Comparison of ENCODE assay signal across 8 cellular contexts in the genomic region with DNA sequence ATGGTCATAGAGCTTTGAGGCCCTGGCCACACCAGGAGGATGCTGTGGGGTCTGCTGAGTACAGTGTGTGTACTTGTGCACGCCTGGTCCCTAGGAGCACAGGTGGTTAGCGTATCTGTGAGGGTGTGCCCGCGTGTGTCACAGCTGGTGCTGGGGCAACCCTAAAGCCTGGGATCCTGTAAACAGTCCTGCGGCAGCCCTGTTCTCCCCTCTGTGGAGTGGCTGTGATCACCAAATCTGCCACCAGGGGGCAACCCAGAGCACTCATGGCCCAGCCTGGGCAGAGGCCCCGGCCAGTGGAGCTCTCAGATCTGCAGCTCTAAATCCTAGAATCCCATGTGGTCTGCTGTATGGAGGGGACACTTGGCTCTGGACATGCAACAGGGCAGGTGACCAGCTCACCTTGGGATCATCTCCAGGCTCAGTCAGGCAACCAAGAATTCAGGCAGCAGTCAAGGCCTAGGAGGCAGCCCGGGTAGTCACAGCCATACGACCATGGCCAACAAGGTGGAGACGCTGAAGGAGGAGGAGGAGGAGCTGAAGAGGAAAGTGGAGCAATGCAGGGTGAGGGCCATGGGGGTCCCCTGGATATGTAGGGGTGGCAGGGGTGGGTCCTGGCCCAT. TPM values are rescaled to one million over a fixed set of nuclear protein-coding genes. Genes with fewer than 3 reads are reported as not detected.
DNase-seq lines count a peak whose midpoint lies in the region; ATAC-seq and TF ChIP-seq lines count a peak whose summit lies in the region.

No MANE protein-coding gene starts in this region.

- H3K56ac ChIP-seq in mesendoderm (ENCODE audit: low read length): no peak overlapping the region

- H3K27me3 Mint-ChIP-seq in activated CD4-positive, alpha-beta memory T cell treated with anti-CD3 and anti-CD28 coated beads, Interleukin-2, amount 10 ng/mL, durations not matched to agents 7 days and 5 days: no peaks in the 10 kb centered on the region

- H2BK120ac ChIP-seq in mesendoderm (ENCODE audit: low read depth, low read length): no peak overlapping the region

- H3K27ac Mint-ChIP-seq in activated CD4-positive, alpha-beta memory T cell treated with anti-CD3 and anti-CD28 coated beads, Interleukin-2, amount 10 ng/mL, durations not matched to agents 7 days and 5 days: peak overlapping the region; percentile 66

- no peak overlapping the region for H3K27ac ChIP-seq in mesendoderm (ENCODE audit: low read depth, low read length)

- no peak overlapping the region for H4K5ac ChIP-seq in mesendoderm (ENCODE audit: low read length)

- DNase-seq in COLO829 (ENCODE audit: low spot score): peak; percentile 81
- DNase-seq in HEK293T (ENCODE audit: extremely low spot score): peak; percentile 93
- DNase-seq in NCI-H748 treated with DMSO at 0.1 percent for 48 hours (lab: John Stamatoyannopoulos, UW): peak; percentile 6
- peak; percentile 88 for DNase-seq in activated CD4-positive, alpha-beta memory T cell treated with anti-CD3 and anti-CD28 coated beads, Interleukin-2, amount 10 ng/mL, durations not matched to agents 7 days and 5 days
- DNase-seq in ecto neural progenitor cell (ENCODE audit: low spot score): peak; percentile 91
- peak; percentile 76 for DNase-seq in mesendoderm
- peak; percentile 71 to 73 for DNase-seq in stimulated activated CD8-positive, alpha-beta memory T cell treated with anti-CD3 and anti-CD28 coated beads, Interleukin-15, amount 100 ng/mL, for 48 hours (ENCODE audit: low read depth in 2 of 2)

- H3K4ac ChIP-seq in mesendoderm (ENCODE audit: low read depth, low read length): no peak overlapping the region

- peaks cover 6% of the 10 kb centered on the region for H3K36me3 ChIP-seq in mesendoderm (ENCODE audit: control insufficient read depth, insufficient read depth, low read length)

- no peak overlapping the region for H3K9ac ChIP-seq in mesendoderm (ENCODE audit: low read length)

- H3K4me2 ChIP-seq in mesendoderm (ENCODE audit: low read length): no peak overlapping the region

- H3K9me3 Mint-ChIP-seq in activated CD4-positive, alpha-beta memory T cell treated with anti-CD3 and anti-CD28 coated beads, Interleukin-2, amount 10 ng/mL, durations not matched to agents 7 days and 5 days: no peaks in the 10 kb centered on the region

- peaks cover 3% of the 10 kb centered on the region for H3K4me1 ChIP-seq in mesendoderm (ENCODE audit: control insufficient read depth, low read depth, low read length)

- POLR2A ChIA-PET in HEK293T (lab: Yijun Ruan, JAX): interaction anchor here (1.1 to 5.2 kb wide), 8 partner anchors 11 to 164 kb away, joined by 3 to 69 read pairs (median 8); partner anchors contain the start of genes GCAT, NOL12 and PDXP
- POLR2A ChIA-PET in activated CD4-positive, alpha-beta memory T cell treated with anti-CD3 and anti-CD28 coated beads, Interleukin-2, amount 10 ng/mL, durations not matched to agents 7 days and 5 days (lab: Charles Lee): interaction anchor here (1.0 to 13.1 kb wide), 10 partner anchors 9 to 43 kb away, joined by 4 to 126 read pairs (median 14); partner anchors contain the start of genes GGA1, LGALS1, NOL12 and PDXP

- H3K23ac ChIP-seq in mesendoderm (ENCODE audit: low read length): no peak overlapping the region

- no peaks in the 10 kb centered on the region for H3K27me3 ChIP-seq in mesendoderm (ENCODE audit: insufficient read depth, low read length, poor library complexity)

- H3K18ac ChIP-seq in mesendoderm (ENCODE audit: low read length): no peak overlapping the region

- no peak overlapping the region for H2BK15ac ChIP-seq in mesendoderm (replicated peaks; ENCODE audit: low read depth)

- no peak overlapping the region for H4K8ac ChIP-seq in mesendoderm (ENCODE audit: low read depth, low read length)

- no peak overlapping the region for H3K4me3 ChIP-seq in mesendoderm (ENCODE audit: low read length)

- ATAC-seq in GM21576 (IDR thresholded peaks at IDR 0.05; ENCODE audit: unreplicated experiment): no peak

- no peak overlapping the region for H2BK5ac ChIP-seq in mesendoderm (ENCODE audit: low read length)

- peak overlapping the region; percentile 50 for H3K4me3 Mint-ChIP-seq in activated CD4-positive, alpha-beta memory T cell treated with anti-CD3 and anti-CD28 coated beads, Interleukin-2, amount 10 ng/mL, durations not matched to agents 7 days and 5 days

- no peak overlapping the region for H2AK5ac ChIP-seq in mesendoderm (ENCODE audit: low read length)

- H3K79me2 ChIP-seq in mesendoderm (ENCODE audit: control insufficient read depth, insufficient read depth, low read length): no peaks in the 10 kb centered on the region

- WGBS in mesendoderm (ENCODE audit: extremely low coverage, insufficient coverage, low lambda C conversion rate): no CpG with 5 or more reads among the region's 9 CpGs

- H3K4me1 Mint-ChIP-seq in activated CD4-positive, alpha-beta memory T cell treated with anti-CD3 and anti-CD28 coated beads, Interleukin-2, amount 10 ng/mL, durations not matched to agents 7 days and 5 days: peaks cover 40% of the 10 kb centered on the region

- H3K79me1 ChIP-seq in mesendoderm (ENCODE audit: low read length): no peaks in the 10 kb centered on the region

- CTCF ChIA-PET in HEK293T (lab: Yijun Ruan, JAX): interaction anchor here (0.6 to 3.2 kb wide), 28 partner anchors 10 to 179 kb away, joined by 3 to 41 read pairs (median 4); partner anchors contain the start of genes GALR3, LGALS1, NOL12 and PDXP
- CTCF ChIA-PET in activated CD4-positive, alpha-beta memory T cell treated with anti-CD3 and anti-CD28 coated beads, Interleukin-2, amount 10 ng/mL, durations not matched to agents 7 days and 5 days (lab: Charles Lee): interaction anchor here (0.6 to 16.0 kb wide), 25 partner anchors 8 to 624 kb away, joined by 3 to 301 read pairs (median 6); partner anchors contain the start of genes GGA1, LGALS1, MFNG and NOL12

- H3K36me3 Mint-ChIP-seq in activated CD4-positive, alpha-beta memory T cell treated with anti-CD3 and anti-CD28 coated beads, Interleukin-2, amount 10 ng/mL, durations not matched to agents 7 days and 5 days (ENCODE audit: low read depth): peaks cover 71% of the 10 kb centered on the region

TF ChIP-seq in HEK293T, 16 proteins besides CTCF, POLR2A, EP300 and RAD21:
- TF ChIP-seq CTBP1 (IDR thresholded peaks at IDR 0.05; ENCODE audit: borderline replicate concordance) (no peak), FOXK2 (IDR thresholded peaks at IDR 0.05) (no peak), NFRKB (IDR thresholded peaks at IDR 0.05) (no peak), SP1 (IDR thresholded peaks at IDR 0.05) (no peak)

RNA-seq across cellular contexts. Expression of gene SH3BP1, which starts 3.9 kb away (rescaled TPM):
- total RNA-seq in activated CD4-positive, alpha-beta memory T cell treated with anti-CD3 and anti-CD28 coated beads, Interleukin-2, amount 10 ng/mL, durations not matched to agents 7 days and 5 days: 100 to 1,000 TPM; 161 to 162 TPM
- polyA plus RNA-seq in mesendoderm (2013, experiment 1 of 2): 19.3 TPM
- polyA plus RNA-seq in mesendoderm (2013, experiment 2 of 2): 19.6 TPM

RNA-seq across cellular contexts. Expression of gene PDXP, which starts 15.2 kb away (rescaled TPM):
- 10 to 100 TPM; 19.1 to 21.6 TPM for total RNA-seq in activated CD4-positive, alpha-beta memory T cell treated with anti-CD3 and anti-CD28 coated beads, Interleukin-2, amount 10 ng/mL, durations not matched to agents 7 days and 5 days
- polyA plus RNA-seq in mesendoderm (2013, experiment 1 of 2): 20.0 TPM
- 20.2 TPM for polyA plus RNA-seq in mesendoderm (2013, experiment 2 of 2)

RNA-seq across cellular contexts. Expression of gene LGALS1, which starts 32.1 kb away (rescaled TPM):
- 1,000 to 10,000 TPM; 2,209 to 2,240 TPM for total RNA-seq in activated CD4-positive, alpha-beta memory T cell treated with anti-CD3 and anti-CD28 coated beads, Interleukin-2, amount 10 ng/mL, durations not matched to agents 7 days and 5 days
- polyA plus RNA-seq in mesendoderm (2013, experiment 1 of 2): 18.5 TPM
- polyA plus RNA-seq in mesendoderm (2013, experiment 2 of 2): 18.7 TPM

RNA-seq across cellular contexts. Expression of gene GGA1, which starts 34.7 kb away (rescaled TPM):
- total RNA-seq in activated CD4-positive, alpha-beta memory T cell treated with anti-CD3 and anti-CD28 coated beads, Interleukin-2, amount 10 ng/mL, durations not matched to agents 7 days and 5 days: 10 to 100 TPM; 59.5 to 64.4 TPM
- 23.0 TPM for polyA plus RNA-seq in mesendoderm (2013, experiment 1 of 2)
- polyA plus RNA-seq in mesendoderm (2013, experiment 2 of 2): 23.5 TPM

RNA-seq across cellular contexts. Expression of gene NOL12, which starts 42.8 kb away (rescaled TPM):
- total RNA-seq in activated CD4-positive, alpha-beta memory T cell treated with anti-CD3 and anti-CD28 coated beads, Interleukin-2, amount 10 ng/mL, durations not matched to agents 7 days and 5 days: 10 to 100 TPM; 36.6 to 36.9 TPM
- 36.8 TPM for polyA plus RNA-seq in mesendoderm (2013, experiment 1 of 2)
- 36.3 TPM for polyA plus RNA-seq in mesendoderm (2013, experiment 2 of 2)

Comparison
In these comparisons a context has a peak if more than half of its experiments do, and no peak if none do; other contexts are left out.
1. DNase-seq: peak in every context shown above with its lines; median percentile 93 in HEK293T; 91 in ecto neural progenitor cell; 88 in activated CD4-positive, alpha-beta memory T cell treated with anti-CD3 and anti-CD28 coated beads, Interleukin-2, amount 10 ng/mL, durations not matched to agents 7 days and 5 days; 81 in COLO829; 76 in mesendoderm; 72 in stimulated activated CD8-positive, alpha-beta memory T cell treated with anti-CD3 and anti-CD28 coated beads, Interleukin-15, amount 100 ng/mL, for 48 hours; 6 in NCI-H748 treated with DMSO at 0.1 percent for 48 hours.